Comparison of ENCODE assay signal across 14 cellular contexts in the genomic region with DNA sequence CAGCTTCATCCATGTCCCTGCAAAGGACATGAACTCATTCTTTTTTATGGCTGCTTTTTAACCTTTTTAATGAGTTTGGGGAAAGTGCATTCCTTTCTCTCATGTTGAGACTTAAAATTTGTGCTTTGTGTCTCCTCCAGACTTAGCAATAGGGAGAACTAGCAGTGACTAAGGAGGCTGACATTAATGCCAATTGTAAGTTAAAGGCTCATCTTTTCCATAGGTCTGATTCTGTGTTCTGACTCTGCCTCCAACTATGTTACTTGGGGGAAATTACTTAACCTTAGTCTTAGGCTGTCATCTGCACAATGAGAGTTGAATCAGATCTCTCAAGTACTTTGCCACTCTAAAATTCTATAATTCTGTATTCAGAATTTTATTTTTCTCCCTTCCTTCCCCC. TPM values are rescaled to one million over a fixed set of nuclear protein-coding genes. Genes with fewer than 3 reads are reported as not detected.
DNase-seq lines count a peak whose midpoint lies in the region; TF ChIP-seq lines count a peak whose summit lies in the region.
"Had no signal": no experiment of that assay in that cellular context is flagged by ENCODE, and none has a peak within 500 bp of the region (broad histone marks: within the 10 kb centered on the region; RNA-seq: fewer than 3 reads in every experiment).

No MANE protein-coding gene starts in this region.

- H3K4me1 Mint-ChIP-seq in activated naive CD8-positive, alpha-beta T cell treated with anti-CD3 and anti-CD28 coated beads for 36 hours: peaks cover 11% of the 10 kb centered on the region
- peaks cover 13% of the 10 kb centered on the region for H3K4me1 Mint-ChIP-seq in glutamatergic neuron (ENCODE audit: low read depth, unreplicated experiment)

- H3K27me3 ChIP-seq in AG04450 (ENCODE audit: control insufficient read depth, insufficient read depth, low read length): no peaks in the 10 kb centered on the region
- H3K27me3 ChIP-seq: heart right ventricle, vagina had no signal

- no peaks in the 10 kb centered on the region for H3K9me3 ChIP-seq in AG04450 (ENCODE audit: control insufficient read depth, insufficient read depth, low read length)
- H3K9me3 ChIP-seq: heart right ventricle, vagina had no signal

- no peaks in the 10 kb centered on the region for H3K9me3 Mint-ChIP-seq in activated naive CD8-positive, alpha-beta T cell treated with anti-CD3 and anti-CD28 coated beads for 36 hours
- H3K9me3 Mint-ChIP-seq in glutamatergic neuron (ENCODE audit: unreplicated experiment): no peaks in the 10 kb centered on the region
- H3K9me3 Mint-ChIP-seq: CD14-positive monocyte had no signal

- peak overlapping the region; percentile 47 for H3K27ac ChIP-seq in AG04450 (ENCODE audit: low read depth, low read length)
- H3K27ac ChIP-seq: heart right ventricle, vagina had no signal

- DNase-seq in AG04450 (ENCODE audit: low read depth, low spot score): no peak
- peak; percentile 58 for DNase-seq in ELR (ENCODE audit: low read depth)
- DNase-seq in activated naive CD8-positive, alpha-beta T cell treated with anti-CD3 and anti-CD28 coated beads for 36 hours: no peak
- no peak for DNase-seq in glutamatergic neuron
- DNase-seq in H4 (ENCODE audit: low spot score): no peak
- DNase-seq in DMS53 treated with DMSO at 0.1 percent for 48 hours (lab: John Stamatoyannopoulos, UW; ENCODE audit: unreplicated experiment): no peak
- DNase-seq in cerebellum (ENCODE audit: low spot score): no peak
- no peak for DNase-seq in NCI-H1092 (lab: John Stamatoyannopoulos, UW)
- DNase-seq: heart right ventricle; NCI-H82; stimulated activated CD4-positive, alpha-beta T cell treated with anti-CD3 and anti-CD28 coated beads, Interleukin-1b, Interleukin-23, amount 100 ng/mL, for 48 hours; T-helper 9 cell had no signal

- no peak overlapping the region for H3K4me3 Mint-ChIP-seq in activated naive CD8-positive, alpha-beta T cell treated with anti-CD3 and anti-CD28 coated beads for 36 hours
- no peak overlapping the region for H3K4me3 Mint-ChIP-seq in glutamatergic neuron (ENCODE audit: unreplicated experiment)
- H3K4me3 Mint-ChIP-seq: CD14-positive monocyte had no signal

- POLR2A ChIA-PET in AG04450 (lab: Yijun Ruan, JAX): interaction anchor here (0.7 kb wide), 1 partner anchor 82 kb away, joined by 4 read pairs; no protein-coding TSS in a partner anchor

- no peak overlapping the region for H3K4me3 ChIP-seq in AG04450 (ENCODE audit: low read depth, low read length)
- H3K4me3 ChIP-seq: heart right ventricle, vagina had no signal

- no peaks in the 10 kb centered on the region for H3K27me3 Mint-ChIP-seq in activated naive CD8-positive, alpha-beta T cell treated with anti-CD3 and anti-CD28 coated beads for 36 hours
- peaks cover 4% of the 10 kb centered on the region for H3K27me3 Mint-ChIP-seq in glutamatergic neuron (ENCODE audit: unreplicated experiment)

- CTCF ChIA-PET in AG04450 (lab: Charles Lee): interaction anchor here (1.4 kb wide), 1 partner anchor 138 kb away, joined by 3 read pairs; no protein-coding TSS in a partner anchor

- TF ChIP-seq CTCF in AG04450 (IDR thresholded peaks at IDR 0.05; ENCODE audit: low read depth, low read length) (no peak), glutamatergic neuron (IDR thresholded peaks at IDR 0.05; ENCODE audit: partially characterized antibody, unreplicated experiment) (no peak)

- peak overlapping the region; percentile 21 for H3K27ac Mint-ChIP-seq in activated naive CD8-positive, alpha-beta T cell treated with anti-CD3 and anti-CD28 coated beads for 36 hours
- H3K27ac Mint-ChIP-seq in glutamatergic neuron (ENCODE audit: unreplicated experiment): peak overlapping the region; percentile 26

- H3K36me3 Mint-ChIP-seq in activated naive CD8-positive, alpha-beta T cell treated with anti-CD3 and anti-CD28 coated beads for 36 hours: peaks cover 6% of the 10 kb centered on the region
- H3K36me3 Mint-ChIP-seq in glutamatergic neuron (ENCODE audit: unreplicated experiment): no peaks in the 10 kb centered on the region

RNA-seq across cellular contexts. Expression of a gene that starts 17.5 kb away (rescaled TPM):
- polyA plus RNA-seq in AG04450 (2011; rRNA removed): 24.6 and 26.1 TPM in 2 replicates
- polyA minus RNA-seq in AG04450 (2011; rRNA and poly(A)+ RNA removed): 24.2 and 31.1 TPM in 2 replicates
- 10 to 100 TPM; 13.8 to 14.9 TPM for total RNA-seq in activated naive CD8-positive, alpha-beta T cell treated with anti-CD3 and anti-CD28 coated beads for 36 hours
- total RNA-seq in glutamatergic neuron (ENCODE audit: unreplicated experiment): 27.1 TPM
- 13.8 and 14.8 TPM in 2 replicates for total RNA-seq in H4 (2014; rRNA removed; shearing (Covaris generic))
- 20.7 TPM for total RNA-seq in cerebellum

RNA-seq across cellular contexts. Expression of a gene that starts 58.6 kb away (rescaled TPM):
- polyA plus RNA-seq in AG04450 (2011; rRNA removed): 18.6 and 25.6 TPM in 2 replicates
- 20.3 and 21.7 TPM in 2 replicates for polyA minus RNA-seq in AG04450 (2011; rRNA and poly(A)+ RNA removed)
- total RNA-seq in activated naive CD8-positive, alpha-beta T cell treated with anti-CD3 and anti-CD28 coated beads for 36 hours: 1 to 10 TPM; 1.5 to 1.7 TPM
- total RNA-seq in glutamatergic neuron (ENCODE audit: unreplicated experiment) (1.0 TPM), cerebellum (1.7 TPM)
- 21.2 and 21.6 TPM in 2 replicates for total RNA-seq in H4 (2014; rRNA removed; shearing (Covaris generic))
